Comparison of ENCODE assay signal across 1 cellular context in genomic region chr1:100132566-100133477, GRCh38.
TF ChIP-seq lines count a peak whose summit lies in the region.

A gene with protein sequence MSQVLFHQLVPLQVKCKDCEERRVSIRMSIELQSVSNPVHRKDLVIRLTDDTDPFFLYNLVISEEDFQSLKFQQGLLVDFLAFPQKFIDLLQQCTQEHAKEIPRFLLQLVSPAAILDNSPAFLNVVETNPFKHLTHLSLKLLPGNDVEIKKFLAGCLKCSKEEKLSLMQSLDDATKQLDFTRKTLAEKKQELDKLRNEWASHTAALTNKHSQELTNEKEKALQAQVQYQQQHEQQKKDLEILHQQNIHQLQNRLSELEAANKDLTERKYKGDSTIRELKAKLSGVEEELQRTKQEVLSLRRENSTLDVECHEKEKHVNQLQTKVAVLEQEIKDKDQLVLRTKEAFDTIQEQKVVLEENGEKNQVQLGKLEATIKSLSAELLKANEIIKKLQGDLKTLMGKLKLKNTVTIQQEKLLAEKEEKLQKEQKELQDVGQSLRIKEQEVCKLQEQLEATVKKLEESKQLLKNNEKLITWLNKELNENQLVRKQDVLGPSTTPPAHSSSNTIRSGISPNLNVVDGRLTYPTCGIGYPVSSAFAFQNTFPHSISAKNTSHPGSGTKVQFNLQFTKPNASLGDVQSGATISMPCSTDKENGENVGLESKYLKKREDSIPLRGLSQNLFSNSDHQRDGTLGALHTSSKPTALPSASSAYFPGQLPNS (minus strand): TSS chr1:100132930. CDS start chr1:100132814, 116 bp downstream.
A gene with protein sequence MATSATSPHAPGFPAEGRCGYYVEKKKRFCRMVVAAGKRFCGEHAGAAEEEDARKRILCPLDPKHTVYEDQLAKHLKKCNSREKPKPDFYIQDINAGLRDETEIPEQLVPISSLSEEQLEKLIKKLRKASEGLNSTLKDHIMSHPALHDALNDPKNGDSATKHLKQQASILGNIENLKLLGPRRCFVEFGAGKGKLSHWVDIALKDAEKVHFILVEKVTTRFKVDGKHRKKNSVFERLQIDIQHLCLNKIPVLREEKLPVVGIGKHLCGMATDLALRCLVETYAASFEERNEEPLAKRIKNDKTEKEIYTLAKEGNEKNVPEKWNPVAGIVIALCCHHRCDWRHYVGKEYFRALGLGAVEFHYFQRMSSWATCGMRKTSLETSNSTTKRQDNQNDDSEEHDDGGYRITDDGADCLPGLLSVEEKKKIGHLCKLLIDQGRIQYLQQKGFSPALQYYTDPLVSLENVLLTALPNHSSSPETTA (plus strand): TSS chr1:100133163. CDS start chr1:100133169, 6 bp downstream.

TF ChIP-seq in K562, 482 proteins besides CTCF, POLR2A, EP300 and RAD21 (continued from another document and continues in another):
- TF ChIP-seq, protein P1, sequence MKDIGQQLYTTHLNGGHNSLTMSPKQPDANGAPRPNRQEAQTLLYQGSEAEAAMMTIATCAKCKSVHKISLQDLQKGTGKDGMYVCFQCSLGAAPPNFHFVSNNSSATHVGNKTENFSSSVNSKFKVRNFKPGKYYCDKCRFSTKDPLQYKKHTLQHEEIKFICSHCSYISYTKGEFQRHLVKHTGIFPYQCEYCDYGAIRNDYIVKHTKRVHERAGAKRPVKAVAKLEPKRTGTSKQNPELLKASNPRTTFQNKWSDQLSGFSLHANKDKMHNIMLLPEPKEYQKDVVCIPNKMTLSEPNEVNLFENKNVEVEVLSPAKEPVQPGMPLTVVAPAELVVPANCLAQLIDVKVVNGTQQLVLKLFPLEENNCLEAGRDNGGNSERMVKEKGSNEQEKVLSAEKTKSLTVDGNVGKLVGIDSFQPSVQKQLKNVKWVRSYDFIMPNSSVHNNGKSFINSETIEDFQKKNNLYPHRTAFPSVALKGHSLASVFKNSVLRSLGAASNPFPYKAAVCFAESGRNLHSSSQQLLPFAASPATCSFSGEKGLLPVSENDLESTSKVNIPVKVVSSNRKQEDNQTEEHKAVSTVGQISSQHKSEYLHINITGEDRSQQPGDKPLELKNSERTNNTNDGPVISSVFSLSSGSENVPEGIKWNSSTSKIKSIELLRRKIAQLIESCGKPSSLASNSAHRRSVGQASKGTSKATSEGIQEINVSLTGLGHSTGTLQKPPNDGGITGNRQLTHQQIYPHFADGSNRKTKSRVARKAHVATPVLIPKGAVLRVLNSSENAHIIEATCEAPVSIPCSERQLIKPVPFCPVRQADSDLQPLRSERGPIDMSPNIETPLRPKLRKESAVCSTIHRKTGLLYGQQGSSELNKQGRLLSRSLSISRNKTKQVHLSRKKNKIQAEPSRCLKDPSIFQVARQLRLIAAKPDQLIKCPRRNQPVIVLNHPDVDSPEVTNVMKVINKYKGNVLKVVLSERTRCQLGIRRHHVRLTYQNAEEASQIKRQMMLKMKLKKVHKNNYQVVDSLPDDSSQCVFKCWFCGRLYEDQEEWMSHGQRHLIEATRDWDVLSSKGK (CRISPR knock-in tag; IDR thresholded peaks at IDR 0.05), result no peak
- peak; percentile 68 for TF ChIP-seq MEIS2 (IDR thresholded peaks at IDR 0.05; ENCODE audit: partially characterized antibody)
- no peak for TF ChIP-seq SMARCB1 (IDR thresholded peaks at IDR 0.05; ENCODE audit: insufficient read length, low read depth)
- TF ChIP-seq TARDBP (IDR thresholded peaks at IDR 0.05), result 0 out of 2 replicates have a peak, but pooled peaks have one; percentile 18
- peak; percentile 97 to 99 (median 99) for TF ChIP-seq YY1 (IDR thresholded peaks at IDR 0.05; ENCODE audit: borderline replicate concordance in 1 of 3, control insufficient read depth in 1 of 3, extremely low read depth in 1 of 3, insufficient read depth in 3 of 3, insufficient read length in 1 of 3, insufficient replicate concordance in 2 of 3, low read depth in 1 of 3, low read length in 2 of 3)
- TF ChIP-seq, protein P2, sequence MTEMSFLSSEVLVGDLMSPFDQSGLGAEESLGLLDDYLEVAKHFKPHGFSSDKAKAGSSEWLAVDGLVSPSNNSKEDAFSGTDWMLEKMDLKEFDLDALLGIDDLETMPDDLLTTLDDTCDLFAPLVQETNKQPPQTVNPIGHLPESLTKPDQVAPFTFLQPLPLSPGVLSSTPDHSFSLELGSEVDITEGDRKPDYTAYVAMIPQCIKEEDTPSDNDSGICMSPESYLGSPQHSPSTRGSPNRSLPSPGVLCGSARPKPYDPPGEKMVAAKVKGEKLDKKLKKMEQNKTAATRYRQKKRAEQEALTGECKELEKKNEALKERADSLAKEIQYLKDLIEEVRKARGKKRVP (CRISPR knock-in tag; IDR thresholded peaks at IDR 0.05), result no peak
- no peak for TF ChIP-seq DNMT1 (IDR thresholded peaks at IDR 0.05)
- TF ChIP-seq, protein P3, sequence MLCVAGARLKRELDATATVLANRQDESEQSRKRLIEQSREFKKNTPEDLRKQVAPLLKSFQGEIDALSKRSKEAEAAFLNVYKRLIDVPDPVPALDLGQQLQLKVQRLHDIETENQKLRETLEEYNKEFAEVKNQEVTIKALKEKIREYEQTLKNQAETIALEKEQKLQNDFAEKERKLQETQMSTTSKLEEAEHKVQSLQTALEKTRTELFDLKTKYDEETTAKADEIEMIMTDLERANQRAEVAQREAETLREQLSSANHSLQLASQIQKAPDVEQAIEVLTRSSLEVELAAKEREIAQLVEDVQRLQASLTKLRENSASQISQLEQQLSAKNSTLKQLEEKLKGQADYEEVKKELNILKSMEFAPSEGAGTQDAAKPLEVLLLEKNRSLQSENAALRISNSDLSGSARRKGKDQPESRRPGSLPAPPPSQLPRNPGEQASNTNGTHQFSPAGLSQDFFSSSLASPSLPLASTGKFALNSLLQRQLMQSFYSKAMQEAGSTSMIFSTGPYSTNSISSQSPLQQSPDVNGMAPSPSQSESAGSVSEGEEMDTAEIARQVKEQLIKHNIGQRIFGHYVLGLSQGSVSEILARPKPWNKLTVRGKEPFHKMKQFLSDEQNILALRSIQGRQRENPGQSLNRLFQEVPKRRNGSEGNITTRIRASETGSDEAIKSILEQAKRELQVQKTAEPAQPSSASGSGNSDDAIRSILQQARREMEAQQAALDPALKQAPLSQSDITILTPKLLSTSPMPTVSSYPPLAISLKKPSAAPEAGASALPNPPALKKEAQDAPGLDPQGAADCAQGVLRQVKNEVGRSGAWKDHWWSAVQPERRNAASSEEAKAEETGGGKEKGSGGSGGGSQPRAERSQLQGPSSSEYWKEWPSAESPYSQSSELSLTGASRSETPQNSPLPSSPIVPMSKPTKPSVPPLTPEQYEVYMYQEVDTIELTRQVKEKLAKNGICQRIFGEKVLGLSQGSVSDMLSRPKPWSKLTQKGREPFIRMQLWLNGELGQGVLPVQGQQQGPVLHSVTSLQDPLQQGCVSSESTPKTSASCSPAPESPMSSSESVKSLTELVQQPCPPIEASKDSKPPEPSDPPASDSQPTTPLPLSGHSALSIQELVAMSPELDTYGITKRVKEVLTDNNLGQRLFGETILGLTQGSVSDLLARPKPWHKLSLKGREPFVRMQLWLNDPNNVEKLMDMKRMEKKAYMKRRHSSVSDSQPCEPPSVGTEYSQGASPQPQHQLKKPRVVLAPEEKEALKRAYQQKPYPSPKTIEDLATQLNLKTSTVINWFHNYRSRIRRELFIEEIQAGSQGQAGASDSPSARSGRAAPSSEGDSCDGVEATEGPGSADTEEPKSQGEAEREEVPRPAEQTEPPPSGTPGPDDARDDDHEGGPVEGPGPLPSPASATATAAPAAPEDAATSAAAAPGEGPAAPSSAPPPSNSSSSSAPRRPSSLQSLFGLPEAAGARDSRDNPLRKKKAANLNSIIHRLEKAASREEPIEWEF (CRISPR knock-in tag; IDR thresholded peaks at IDR 0.05), result no peak
- peak; percentile 49; the same call in 1 of the 2 replicates for TF ChIP-seq BCOR (IDR thresholded peaks at IDR 0.05)
- peak; percentile 99 for TF ChIP-seq MTA3 (IDR thresholded peaks at IDR 0.05; ENCODE audit: borderline replicate concordance)
- peak; percentile 84 for TF ChIP-seq RNF2 (IDR thresholded peaks at IDR 0.05)
- TF ChIP-seq, protein P4, sequence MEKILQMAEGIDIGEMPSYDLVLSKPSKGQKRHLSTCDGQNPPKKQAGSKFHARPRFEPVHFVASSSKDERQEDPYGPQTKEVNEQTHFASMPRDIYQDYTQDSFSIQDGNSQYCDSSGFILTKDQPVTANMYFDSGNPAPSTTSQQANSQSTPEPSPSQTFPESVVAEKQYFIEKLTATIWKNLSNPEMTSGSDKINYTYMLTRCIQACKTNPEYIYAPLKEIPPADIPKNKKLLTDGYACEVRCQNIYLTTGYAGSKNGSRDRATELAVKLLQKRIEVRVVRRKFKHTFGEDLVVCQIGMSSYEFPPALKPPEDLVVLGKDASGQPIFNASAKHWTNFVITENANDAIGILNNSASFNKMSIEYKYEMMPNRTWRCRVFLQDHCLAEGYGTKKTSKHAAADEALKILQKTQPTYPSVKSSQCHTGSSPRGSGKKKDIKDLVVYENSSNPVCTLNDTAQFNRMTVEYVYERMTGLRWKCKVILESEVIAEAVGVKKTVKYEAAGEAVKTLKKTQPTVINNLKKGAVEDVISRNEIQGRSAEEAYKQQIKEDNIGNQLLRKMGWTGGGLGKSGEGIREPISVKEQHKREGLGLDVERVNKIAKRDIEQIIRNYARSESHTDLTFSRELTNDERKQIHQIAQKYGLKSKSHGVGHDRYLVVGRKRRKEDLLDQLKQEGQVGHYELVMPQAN (IDR thresholded peaks at IDR 0.05; ENCODE audit: borderline replicate concordance), result peak; percentile 99
- no peak for TF ChIP-seq COPS2 (conservative IDR thresholded peaks at IDR 0.05)
- TF ChIP-seq SRSF7 (optimal IDR thresholded peaks at IDR 0.05; ENCODE audit: low read depth, low read length), result no peak
- peak; percentile 70; the same call in 1 of the 2 replicates for TF ChIP-seq CHAMP1 (IDR thresholded peaks at IDR 0.05)
- peak; percentile 45 for TF ChIP-seq CHD4 (IDR thresholded peaks at IDR 0.05; ENCODE audit: insufficient read depth, insufficient replicate concordance, low read depth, low read length, poor library complexity, severe bottlenecking)
- TF ChIP-seq JUNB (CRISPR knock-in tag; conservative IDR thresholded peaks at IDR 0.05), result no peak
- TF ChIP-seq HDAC3 (IDR thresholded peaks at IDR 0.05; ENCODE audit: borderline replicate concordance, partially characterized antibody), result no peak
- TF ChIP-seq CREBBP (IDR thresholded peaks at IDR 0.05; ENCODE audit: low read depth, low read length), result no peak
- TF ChIP-seq MBD2 (IDR thresholded peaks at IDR 0.05; ENCODE audit: borderline replicate concordance, low read depth), result peak; percentile 84
- TF ChIP-seq KAT7 (CRISPR knock-in tag; IDR thresholded peaks at IDR 0.05; ENCODE audit: borderline replicate concordance), result no peak
- TF ChIP-seq OTX1 (CRISPR knock-in tag; IDR thresholded peaks at IDR 0.05), result peak; percentile 54; the same call in 1 of the 2 replicates
- peak in 1 of 2 experiments; percentile 61; a peak in 2 of 4 replicates for TF ChIP-seq TEAD1 (CRISPR knock-in tag; IDR thresholded peaks at IDR 0.05)
- TF ChIP-seq FOXM1 (IDR thresholded peaks at IDR 0.05; ENCODE audit: low read depth), result peak; percentile 50
- no peak for TF ChIP-seq FOXM1 (CRISPR knock-in tag; IDR thresholded peaks at IDR 0.05; ENCODE audit: low read depth)
- no peak for TF ChIP-seq ZNF75A (CRISPR knock-in tag; IDR thresholded peaks at IDR 0.05)
- TF ChIP-seq TFAM (CRISPR knock-in tag; conservative IDR thresholded peaks at IDR 0.05), result no peak
- no peak; a peak in 1 of 4 replicates for TF ChIP-seq MCM7 (IDR thresholded peaks at IDR 0.05)
- 0 out of 2 replicates have a peak, but pooled peaks have one; percentile 29 for TF ChIP-seq SPI1 (IDR thresholded peaks at IDR 0.05; ENCODE audit: borderline replicate concordance, low read depth, low read length)
- TF ChIP-seq DIDO1 (tag; IDR thresholded peaks at IDR 0.05; ENCODE audit: low read depth), result 0 out of 2 replicates have a peak, but pooled peaks have one; percentile 75
- peak; percentile 94 for TF ChIP-seq E2F1 (CRISPR knock-in tag; IDR thresholded peaks at IDR 0.05)
- TF ChIP-seq ESRRA (IDR thresholded peaks at IDR 0.05; ENCODE audit: borderline replicate concordance, low read depth), result peak; percentile 68; the same call in 1 of the 2 replicates
- no peak for TF ChIP-seq CAMTA2 (CRISPR knock-in tag; conservative IDR thresholded peaks at IDR 0.05)
- TF ChIP-seq CBFB (CRISPR knock-in tag; IDR thresholded peaks at IDR 0.05), result no peak
- peak in 1 of 2 experiments; percentile 92; a peak in 1 of 4 replicates for TF ChIP-seq KDM4B (IDR thresholded peaks at IDR 0.05; ENCODE audit: borderline replicate concordance in 2 of 2, low read depth in 1 of 2)
- no peak for TF ChIP-seq NR4A1 (CRISPR knock-in tag; IDR thresholded peaks at IDR 0.05)
- TF ChIP-seq NR4A1 (tag; IDR thresholded peaks at IDR 0.05), result peak; percentile 33; the same call in 1 of the 2 replicates
- peak; percentile 51 to 99; a peak in 2 of 4 replicates for TF ChIP-seq HDAC1 (IDR thresholded peaks at IDR 0.05)
- TF ChIP-seq MAFF (IDR thresholded peaks at IDR 0.05; ENCODE audit: low read length), result no peak
- TF ChIP-seq, protein P5, sequence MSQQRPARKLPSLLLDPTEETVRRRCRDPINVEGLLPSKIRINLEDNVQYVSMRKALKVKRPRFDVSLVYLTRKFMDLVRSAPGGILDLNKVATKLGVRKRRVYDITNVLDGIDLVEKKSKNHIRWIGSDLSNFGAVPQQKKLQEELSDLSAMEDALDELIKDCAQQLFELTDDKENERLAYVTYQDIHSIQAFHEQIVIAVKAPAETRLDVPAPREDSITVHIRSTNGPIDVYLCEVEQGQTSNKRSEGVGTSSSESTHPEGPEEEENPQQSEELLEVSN (IDR thresholded peaks at IDR 0.05; ENCODE audit: borderline replicate concordance in 1 of 2, extremely low read depth in 1 of 2, insufficient read depth in 1 of 2, insufficient read length in 1 of 2, low read depth in 1 of 2, low read length in 1 of 2, poor library complexity in 1 of 2, severe bottlenecking in 1 of 2), result peak; percentile 81 to 87
- TF ChIP-seq ZNF76 (CRISPR knock-in tag; IDR thresholded peaks at IDR 0.05; ENCODE audit: borderline replicate concordance), result 0 out of 2 replicates have a peak, but pooled peaks have one; percentile 49
- TF ChIP-seq ZNF124 (CRISPR knock-in tag; IDR thresholded peaks at IDR 0.05), result no peak
